23 cellular contexts compared by ENCODE assay signal in genomic region chr14:33188880-33189279, GRCh38.
"Had no signal": no experiment of that assay in that cellular context is flagged by ENCODE, and none has a peak within 500 bp of the region (broad histone marks: within the 10 kb centered on the region; RNA-seq: fewer than 3 reads in every experiment).

No MANE protein-coding gene starts in this region.

- H3K36me3 ChIP-seq: esophagus muscularis mucosa, gastroesophageal sphincter, heart left ventricle, left lung, lower lobe of right lung had no signal

- H3K4me1 ChIP-seq: esophagus muscularis mucosa, foreskin keratinocyte, gastroesophageal sphincter, heart left ventricle, left lung, lower lobe of right lung had no signal

- DNase-seq: dermis blood vessel endothelial cell; dorsolateral prefrontal cortex; effector CD4-positive, alpha-beta T cell; effector memory CD4-positive, alpha-beta T cell; foreskin keratinocyte; heart left ventricle; hypothalamus; immature natural killer cell; islet precursor cell; left cardiac atrium; left lung; left ventricle myocardium superior; lower lobe of right lung; mesenchymal stem cell; mucosa of descending colon; naive B cell had no signal

- H3K9me3 ChIP-seq: esophagus muscularis mucosa, gastroesophageal sphincter, heart left ventricle, left lung, lower lobe of right lung, mucosa of descending colon had no signal

- FAIRE-seq: colon, endothelial cell of umbilical vein, frontal cortex had no signal

- H3K4me3 ChIP-seq: coronary artery, dorsolateral prefrontal cortex, esophagus muscularis mucosa, gastroesophageal sphincter, heart left ventricle, hepatocyte, left lung, lower lobe of right lung, mucosa of descending colon had no signal

- H3K27ac ChIP-seq: coronary artery, dorsolateral prefrontal cortex, esophagus muscularis mucosa, foreskin keratinocyte, gastroesophageal sphincter, heart left ventricle, hepatocyte, left lung, lower lobe of right lung had no signal
